15 cellular contexts compared by ENCODE assay signal in the genomic region with DNA sequence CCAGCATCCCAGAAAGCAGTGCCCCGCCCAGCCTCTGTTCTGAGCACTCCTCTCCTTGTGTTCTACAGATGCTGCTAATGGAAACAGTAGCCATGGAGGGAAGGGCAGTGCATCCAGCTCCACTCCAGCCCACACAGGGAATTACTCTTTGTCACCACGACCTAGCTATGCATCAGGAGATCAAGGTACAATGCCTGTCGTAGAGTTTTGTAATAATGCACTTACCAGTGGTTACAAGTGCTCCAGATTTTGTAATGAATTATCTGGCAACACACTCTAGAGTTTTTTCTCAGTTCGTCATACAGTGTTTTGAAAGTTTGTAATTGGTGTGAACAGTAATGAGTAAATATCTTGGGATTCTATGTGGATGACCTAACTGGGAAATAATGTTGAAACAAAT.
DNase-seq lines count a peak whose midpoint lies in the region; ATAC-seq and TF ChIP-seq lines count a peak whose summit lies in the region.
"Had no signal": no experiment of that assay in that cellular context is flagged by ENCODE, and none has a peak within 500 bp of the region (broad histone marks: within the 10 kb centered on the region; RNA-seq: fewer than 3 reads in every experiment).

No MANE protein-coding gene starts in this region.

- WGBS in stomach, 5 donors: 44 to 55% (median 52%) methylated on average over 4 of the region's 4 CpGs

- TF ChIP-seq CTCF in AG09309 (IDR thresholded peaks at IDR 0.05; ENCODE audit: control insufficient read depth, insufficient read depth, low read depth, low read length, missing control alignments) (no peak), lower lobe of right lung (IDR thresholded peaks at IDR 0.05) (no peak), stomach (IDR thresholded peaks at IDR 0.05) (no peak), GM13976 (IDR thresholded peaks at IDR 0.05; ENCODE audit: borderline replicate concordance, control extremely low read depth, extremely low read depth, insufficient read depth, missing control alignments) (no peak)

- in situ Hi-C loops in GM13976 (cut with MboI; ENCODE audit: low sequenced_read_pairs, unreplicated experiment): loop anchor here (25.0 kb wide), 1 partner anchor 102 kb away; no protein-coding TSS in a partner anchor

- intact Hi-C loops in lower lobe of right lung (cut with DNase I): no loop called here
- intact Hi-C loops in stomach (cut with DNase I; ENCODE audit: low total_unique reads): no loop called here

- H3K4me3 ChIP-seq in AG09309 (ENCODE audit: control insufficient read depth, low read depth, low read length) (no peak overlapping the region), lower lobe of right lung (no peak overlapping the region), stomach (no peak overlapping the region)

- ATAC-seq in lower lobe of right lung (peak; percentile 80 to 84), GM18511 (IDR thresholded peaks at IDR 0.05; ENCODE audit: unreplicated experiment) (no peak), GM18858 (IDR thresholded peaks at IDR 0.05; ENCODE audit: unreplicated experiment) (no peak)
- ATAC-seq: activated naive CD8-positive, alpha-beta T cell treated with anti-CD3 and anti-CD28 coated beads, Interleukin-2, amount 50 U/mL, for 24 hours had no signal

- H3K9me3 ChIP-seq in lower lobe of right lung (no peaks in the 10 kb centered on the region), stomach (no peaks in the 10 kb centered on the region)

- H3K4me1 ChIP-seq in lower lobe of right lung: no peaks in the 10 kb centered on the region
- no peaks in the 10 kb centered on the region for H3K4me1 ChIP-seq in stomach

- no peak for TF ChIP-seq EP300 in stomach (IDR thresholded peaks at IDR 0.05)

- H3K27ac ChIP-seq in lower lobe of right lung (no peak overlapping the region), stomach (peak overlapping the region in 1 of 5 donors; percentile 51)
- H3K27ac ChIP-seq: HL-60 had no signal

- DNase-seq in AG09309 (ENCODE audit: low read depth) (peak; percentile 77), HuH-7.5 (ENCODE audit: low spot score) (peak; percentile 36), dermis blood vessel endothelial cell (peak; percentile 13), lower lobe of right lung (no peak), stomach (no peak), GM13976 (ENCODE audit: low spot score) (no peak)
- DNase-seq: activated naive CD8-positive, alpha-beta T cell treated with anti-CD3 and anti-CD28 coated beads, Interleukin-2, amount 50 U/mL, for 24 hours; CD4-positive, alpha-beta T cell; NCI-H1436; occipital lobe; stimulated activated CD4-positive, alpha-beta T cell treated with anti-CD3 and anti-CD28 coated beads, Interleukin-4, amount 100 ng/mL, for 24 hours; substantia nigra had no signal

- H3K27me3 ChIP-seq in lower lobe of right lung (ENCODE audit: low read depth) (no peaks in the 10 kb centered on the region), stomach (no peaks in the 10 kb centered on the region)

- H3K36me3 ChIP-seq in lower lobe of right lung: no peaks in the 10 kb centered on the region
- no peaks in the 10 kb centered on the region for H3K36me3 ChIP-seq in stomach

- no peak for TF ChIP-seq POLR2A in stomach (IDR thresholded peaks at IDR 0.05)

Comparison
In these comparisons a context has a peak if more than half of its experiments do, and no peak if none do; other contexts are left out.
1. DNase-seq: peak in AG09309 (single experiment), HuH-7.5 (single experiment) and dermis blood vessel endothelial cell (single experiment); none in lower lobe of right lung (single experiment), stomach (single experiment) and GM13976 (single experiment).
2. ATAC-seq: peak in lower lobe of right lung (2 of 2); none in GM18511 (single experiment) and GM18858 (single experiment).